In genomic region chr1:109501644-109502367, GRCh38 we compare ENCODE assay signal across 9 cellular contexts. TPM values are rescaled to one million over a fixed set of nuclear protein-coding genes. Genes with fewer than 3 reads are reported as not detected.
DNase-seq lines count a peak whose midpoint lies in the region; FAIRE-seq and TF ChIP-seq lines count a peak whose summit lies in the region.
"Had no signal": no experiment of that assay in that cellular context is flagged by ENCODE, and none has a peak within 500 bp of the region (broad histone marks: within the 10 kb centered on the region; RNA-seq: fewer than 3 reads in every experiment).

No MANE protein-coding gene starts in this region.

- H3K4me3 ChIP-seq in small intestine (ENCODE audit: low read depth in 1 of 2, low read length in 2 of 2) = no peak overlapping the region
- H3K4me3 ChIP-seq: upper lobe of left lung had no signal

- peaks cover 0 to 8% of the 10 kb centered on the region in 2 donors for H3K4me1 ChIP-seq in small intestine (ENCODE audit: control insufficient read depth in 2 of 2, insufficient read depth in 1 of 2, low read depth in 1 of 2, low read length in 1 of 2)

- no peaks in the 10 kb centered on the region for H3K36me3 ChIP-seq in small intestine (ENCODE audit: control insufficient read depth in 2 of 2, insufficient read depth in 2 of 2, low read length in 2 of 2)

- no peaks in the 10 kb centered on the region for H3K9me3 ChIP-seq in small intestine (ENCODE audit: control insufficient read depth, low read depth)
- H3K9me3 ChIP-seq: upper lobe of left lung had no signal

- DNase-seq in GM12891 (ENCODE audit: insufficient read length, low spot score) (no peak), OCI-M2 (lab: John Stamatoyannopoulos, UW; ENCODE audit: unreplicated experiment) (peak; percentile 32), caudate nucleus (lab: John Stamatoyannopoulos, UW) (no peak), small intestine (peak; percentile 61), NCI-H2196 treated with DMSO at 0.1 percent for 48 hours (lab: John Stamatoyannopoulos, UW; ENCODE audit: unreplicated experiment) (no peak), NCI-H510A treated with DMSO at 0.1 percent for 48 hours (lab: John Stamatoyannopoulos, UW) (no peak), HEK293T (ENCODE audit: extremely low spot score) (no peak)
- DNase-seq: NCI-H1105 treated with DMSO at 0.1 percent for 48 hours, upper lobe of left lung had no signal

- 56 to 66% (median 64%) methylated on average over 5 of the region's 5 CpGs for WGBS in small intestine, 3 donors

- no peak for FAIRE-seq in GM12891 (lab: Jason Lieb, UNC)
- FAIRE-seq in small intestine (lab: Jason Lieb, UNC) = no peak

- 0 out of 2 replicates have a peak, but pooled peaks have one; percentile 23 for TF ChIP-seq POLR2A in GM12891 (IDR thresholded peaks at IDR 0.05; ENCODE audit: low read depth, low read length)

- CTCF ChIA-PET in HEK293T (lab: Yijun Ruan, JAX) = interaction anchor here (1.5 kb wide), 1 partner anchor 11 kb away, joined by 4 read pairs; no protein-coding TSS in a partner anchor

- H3K27me3 ChIP-seq in small intestine (ENCODE audit: control insufficient read depth in 2 of 2, insufficient read depth in 2 of 2, low read length in 2 of 2) = no peaks in the 10 kb centered on the region
- H3K27me3 ChIP-seq: upper lobe of left lung had no signal

- POLR2A ChIA-PET in HEK293T (lab: Yijun Ruan, JAX) = no interaction called here

- peak overlapping the region; percentile 1 for H3K27ac ChIP-seq in caudate nucleus (ENCODE audit: low read depth, low read length)
- peak overlapping the region in 1 of 2 donors; percentile 21 for H3K27ac ChIP-seq in small intestine (ENCODE audit: low read depth in 1 of 2, low read length in 1 of 2)

TF ChIP-seq in GM12891, 5 proteins besides CTCF, POLR2A, EP300 and RAD21:
- TF ChIP-seq TAF1 (IDR thresholded peaks at IDR 0.05; ENCODE audit: low read depth, low read length) (no peak), SPI1 (IDR thresholded peaks at IDR 0.05; ENCODE audit: low read depth, low read length) (no peak), POLR2AphosphoS5 (IDR thresholded peaks at IDR 0.05; ENCODE audit: low read depth, low read length) (no peak), POU2F2 (IDR thresholded peaks at IDR 0.05; ENCODE audit: low read depth, low read length) (no peak), PAX5 (IDR thresholded peaks at IDR 0.05; ENCODE audit: insufficient read depth, low read length, severe bottlenecking) (no peak)
TF ChIP-seq in GM12891: peak in this region for 0.

TF ChIP-seq in HEK293T, 16 proteins besides CTCF, POLR2A, EP300 and RAD21:
- no peak for TF ChIP-seq LEF1 (IDR thresholded peaks at IDR 0.05; ENCODE audit: borderline replicate concordance)
- TF ChIP-seq TARDBP (IDR thresholded peaks at IDR 0.05) = no peak
- TF ChIP-seq FOXM1 (IDR thresholded peaks at IDR 0.05; ENCODE audit: borderline replicate concordance) = no peak
- no peak for TF ChIP-seq BHLHE40 (IDR thresholded peaks at IDR 0.05; ENCODE audit: borderline replicate concordance)
- no peak for TF ChIP-seq NFRKB (IDR thresholded peaks at IDR 0.05)
- TF ChIP-seq ELF4 (IDR thresholded peaks at IDR 0.05) = no peak
- no peak for TF ChIP-seq HDGF (IDR thresholded peaks at IDR 0.05; ENCODE audit: borderline replicate concordance)
- TF ChIP-seq, protein P1, sequence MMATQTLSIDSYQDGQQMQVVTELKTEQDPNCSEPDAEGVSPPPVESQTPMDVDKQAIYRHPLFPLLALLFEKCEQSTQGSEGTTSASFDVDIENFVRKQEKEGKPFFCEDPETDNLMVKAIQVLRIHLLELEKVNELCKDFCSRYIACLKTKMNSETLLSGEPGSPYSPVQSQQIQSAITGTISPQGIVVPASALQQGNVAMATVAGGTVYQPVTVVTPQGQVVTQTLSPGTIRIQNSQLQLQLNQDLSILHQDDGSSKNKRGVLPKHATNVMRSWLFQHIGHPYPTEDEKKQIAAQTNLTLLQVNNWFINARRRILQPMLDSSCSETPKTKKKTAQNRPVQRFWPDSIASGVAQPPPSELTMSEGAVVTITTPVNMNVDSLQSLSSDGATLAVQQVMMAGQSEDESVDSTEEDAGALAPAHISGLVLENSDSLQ (IDR thresholded peaks at IDR 0.05) = no peak
- TF ChIP-seq SUZ12 (IDR thresholded peaks at IDR 0.05) = no peak
- no peak for TF ChIP-seq CTBP1 (IDR thresholded peaks at IDR 0.05; ENCODE audit: borderline replicate concordance)
- TF ChIP-seq SP1 (IDR thresholded peaks at IDR 0.05) = no peak

RNA-seq across cellular contexts. Expression of gene AMIGO1, which starts 7.7 kb away (rescaled TPM):
- polyA plus RNA-seq in GM12891 (2012; ENCODE audit: low read depth, missing spikeins) = 0.28 TPM
- polyA plus RNA-seq in small intestine = 1 to 10 TPM; 1.6 to 2.9 (median 2.8) TPM

RNA-seq across cellular contexts. Expression of gene CYB561D1, which starts 7.9 kb away (rescaled TPM):
- 4.4 TPM for polyA plus RNA-seq in GM12891 (2012; ENCODE audit: low read depth, missing spikeins)
- 1 to 10 TPM; 5.1 to 8.6 (median 6.5) TPM for polyA plus RNA-seq in small intestine

RNA-seq across cellular contexts. Expression of gene ATXN7L2, which starts 18.1 kb away (rescaled TPM):
- 6.7 TPM for polyA plus RNA-seq in GM12891 (2012; ENCODE audit: low read depth, missing spikeins)
- polyA plus RNA-seq in small intestine = 1 to 10 TPM; 4.8 to 8.9 (median 7.0) TPM

RNA-seq across cellular contexts. Expression of gene SYPL2, which starts 35.5 kb away (rescaled TPM):
- polyA plus RNA-seq in GM12891 (2012; ENCODE audit: low read depth, missing spikeins) = 1.3 TPM
- under 1 TPM in 1 of 3 donors, not detected in 2; 0.67 TPM for polyA plus RNA-seq in small intestine

RNA-seq across cellular contexts. Expression of gene GPR61, which starts 37.9 kb away (rescaled TPM):
- polyA plus RNA-seq in GM12891 (2012; ENCODE audit: low read depth, missing spikeins) = 0.40 TPM
- polyA plus RNA-seq in small intestine = under 1 TPM in 1 of 3 donors, not detected in 2; 0.09 TPM

Comparison
In these comparisons a context has a peak if more than half of its experiments do, and no peak if none do; other contexts are left out.
1. DNase-seq: peak in OCI-M2 (single experiment) and small intestine (single experiment); none in GM12891 (single experiment), caudate nucleus (0 of 61), NCI-H2196 treated with DMSO at 0.1 percent for 48 hours (single experiment), NCI-H510A treated with DMSO at 0.1 percent for 48 hours (single experiment) and HEK293T (single experiment).